In the genomic region with DNA sequence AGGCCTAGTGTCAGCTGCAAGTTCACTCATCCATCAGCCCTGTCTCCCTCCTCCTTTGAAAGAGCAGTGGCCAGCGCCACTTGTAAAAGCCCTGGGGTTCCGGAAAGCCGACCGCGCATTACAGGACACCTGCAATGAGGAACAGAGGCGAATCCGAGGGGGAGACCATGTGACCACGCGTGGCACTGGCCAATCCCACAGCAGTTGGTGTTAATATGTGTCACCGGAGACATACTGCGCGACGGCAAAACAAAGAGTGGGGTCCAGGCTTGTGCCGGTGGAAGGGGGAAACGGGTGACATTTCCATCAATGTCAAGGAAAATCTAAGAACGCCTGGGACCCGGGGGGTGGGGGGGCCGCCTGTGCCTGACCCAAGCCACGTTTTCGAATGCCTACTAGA, we compare ENCODE assay signal across 1 cellular context.
TF ChIP-seq lines count a peak whose summit lies in the region.

No MANE protein-coding gene starts in this region.

TF ChIP-seq in SK-N-SH, 30 proteins besides CTCF, POLR2A, EP300 and RAD21 (continued from another document):
- TF ChIP-seq, protein P1, sequence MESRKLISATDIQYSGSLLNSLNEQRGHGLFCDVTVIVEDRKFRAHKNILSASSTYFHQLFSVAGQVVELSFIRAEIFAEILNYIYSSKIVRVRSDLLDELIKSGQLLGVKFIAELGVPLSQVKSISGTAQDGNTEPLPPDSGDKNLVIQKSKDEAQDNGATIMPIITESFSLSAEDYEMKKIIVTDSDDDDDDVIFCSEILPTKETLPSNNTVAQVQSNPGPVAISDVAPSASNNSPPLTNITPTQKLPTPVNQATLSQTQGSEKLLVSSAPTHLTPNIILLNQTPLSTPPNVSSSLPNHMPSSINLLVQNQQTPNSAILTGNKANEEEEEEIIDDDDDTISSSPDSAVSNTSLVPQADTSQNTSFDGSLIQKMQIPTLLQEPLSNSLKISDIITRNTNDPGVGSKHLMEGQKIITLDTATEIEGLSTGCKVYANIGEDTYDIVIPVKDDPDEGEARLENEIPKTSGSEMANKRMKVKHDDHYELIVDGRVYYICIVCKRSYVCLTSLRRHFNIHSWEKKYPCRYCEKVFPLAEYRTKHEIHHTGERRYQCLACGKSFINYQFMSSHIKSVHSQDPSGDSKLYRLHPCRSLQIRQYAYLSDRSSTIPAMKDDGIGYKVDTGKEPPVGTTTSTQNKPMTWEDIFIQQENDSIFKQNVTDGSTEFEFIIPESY (IDR thresholded peaks at IDR 0.05; ENCODE audit: borderline replicate concordance, low read depth): no peak
- TF ChIP-seq, protein P2, sequence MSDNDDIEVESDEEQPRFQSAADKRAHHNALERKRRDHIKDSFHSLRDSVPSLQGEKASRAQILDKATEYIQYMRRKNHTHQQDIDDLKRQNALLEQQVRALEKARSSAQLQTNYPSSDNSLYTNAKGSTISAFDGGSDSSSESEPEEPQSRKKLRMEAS (IDR thresholded peaks at IDR 0.05; ENCODE audit: low read depth): no peak
- TF ChIP-seq SMC3 (IDR thresholded peaks at IDR 0.05; ENCODE audit: low read depth, low read length) (no peak), POLR2AphosphoS5 (IDR thresholded peaks at IDR 0.05; ENCODE audit: low read depth, low read length) (no peak), MXI1 (IDR thresholded peaks at IDR 0.05; ENCODE audit: low read depth, low read length) (no peak)
